ENCODE assay signal across 18 cellular contexts in genomic region chr14:22677557-22677956, GRCh38. TPM values are rescaled to one million over a fixed set of nuclear protein-coding genes. Genes with fewer than 3 reads are reported as not detected.
"Had no signal": no experiment of that assay in that cellular context is flagged by ENCODE, and none has a peak within 500 bp of the region (broad histone marks: within the 10 kb centered on the region; RNA-seq: fewer than 3 reads in every experiment).

No MANE protein-coding gene starts in this region.

RNA-seq across cellular contexts. Expression of gene OR6J1, which starts 33.4 kb away (rescaled TPM):
- total RNA-seq: activated CD4-positive, alpha-beta memory T cell treated with anti-CD3 and anti-CD28 coated beads, Interleukin-2, amount 10 ng/mL, durations not matched to agents 7 days and 5 days; activated CD4-positive, alpha-beta T cell treated with anti-CD3 and anti-CD28 coated beads, Interleukin-2, amount 10 ng/mL, durations not matched to agents 7 days and 5 days; activated naive CD4-positive, alpha-beta T cell treated with anti-CD3 and anti-CD28 coated beads, Interleukin-2, amount 50 U/mL, for 72 hours; activated naive CD8-positive, alpha-beta T cell treated with anti-CD3 and anti-CD28 coated beads, Interleukin-2, amount 10 ng/mL, durations not matched to agents 7 days and 5 days; activated T-cell treated with anti-CD3 and anti-CD28 coated beads, Interleukin-2, amount 50 U/mL, for 72 hours; ascending aorta; breast epithelium; cardiac muscle cell; colonic mucosa; dermis microvascular lymphatic vessel endothelial cell; endothelial cell of umbilical vein; esophagus squamous epithelium; fibroblast of lung; fibroblast of villous mesenchyme; glomerular endothelial cell; heart right ventricle had no signal
- polyA plus RNA-seq: cardiac muscle cell, endothelial cell of umbilical vein, esophagus, fibroblast of lung, heart right ventricle, hepatocyte had no signal
